In the genomic region with DNA sequence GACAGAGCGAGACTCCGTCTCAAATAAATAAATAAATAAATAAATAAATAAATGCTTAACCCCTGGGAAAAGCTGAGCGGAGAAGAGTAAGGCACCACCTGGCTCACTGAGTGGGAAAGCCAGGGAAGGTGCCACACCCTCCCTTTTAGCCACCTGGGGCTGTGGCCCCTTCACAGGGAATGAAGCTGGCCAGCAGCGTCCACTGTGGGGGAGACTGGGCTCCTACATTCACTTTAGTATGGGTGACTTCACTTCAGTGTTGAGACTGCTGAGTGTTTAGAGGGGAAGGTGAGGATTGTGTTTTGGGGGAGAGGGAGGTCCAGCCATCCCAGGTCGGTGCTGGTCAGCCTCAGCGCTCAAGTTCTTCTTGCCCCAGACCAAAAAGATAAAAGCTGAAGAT, we compare ENCODE assay signal across 9 cellular contexts. TPM values are rescaled to one million over a fixed set of nuclear protein-coding genes. Genes with fewer than 3 reads are reported as not detected.
DNase-seq lines count a peak whose midpoint lies in the region; ATAC-seq lines count a peak whose summit lies in the region.
"Had no signal": no experiment of that assay in that cellular context is flagged by ENCODE, and none has a peak within 500 bp of the region (broad histone marks: within the 10 kb centered on the region; RNA-seq: fewer than 3 reads in every experiment).

No MANE protein-coding gene starts in this region.

- H3K4me3 Mint-ChIP-seq in T-helper 2 cell treated with Interferon-gamma antibody and Interleukin-4, amounts not matched to agents 5 μg/mL and 100 μg/mL, for 36 hours: peak overlapping the region; percentile 95
- H3K4me3 Mint-ChIP-seq in activated naive CD8-positive, alpha-beta T cell treated with anti-CD3 and anti-CD28 coated beads, Interleukin-2, amount 50 U/mL, for 24 hours: peak overlapping the region; percentile 93
- peak overlapping the region; percentile 2 to 89 (median 27) for H3K4me3 Mint-ChIP-seq in immature natural killer cell

- H3K9ac ChIP-seq in stomach smooth muscle (ENCODE audit: low read length in 2 of 2): peak overlapping the region; percentile 49 to 66

- no peaks in the 10 kb centered on the region for H3K9me3 ChIP-seq in stomach smooth muscle (ENCODE audit: control insufficient read depth in 2 of 2, low read length in 2 of 2)

- no peak overlapping the region for H3K27ac Mint-ChIP-seq in T-helper 2 cell treated with Interferon-gamma antibody and Interleukin-4, amounts not matched to agents 5 μg/mL and 100 μg/mL, for 36 hours
- peak overlapping the region; percentile 46 for H3K27ac Mint-ChIP-seq in activated naive CD8-positive, alpha-beta T cell treated with anti-CD3 and anti-CD28 coated beads, Interleukin-2, amount 50 U/mL, for 24 hours
- peak overlapping the region in 3 of 6 donors; percentile 41 to 76 (median 71) for H3K27ac Mint-ChIP-seq in immature natural killer cell

- DNase-seq in T-helper 2 cell treated with Interferon-gamma antibody and Interleukin-4, amounts not matched to agents 5 μg/mL and 100 μg/mL, for 36 hours (ENCODE audit: low spot score): no peak
- DNase-seq in T-helper 2 cell (no peak), immature natural killer cell (no peak), pons (ENCODE audit: low spot score) (no peak), superior temporal gyrus (ENCODE audit: extremely low spot score) (no peak)
- no peak for DNase-seq in activated naive CD8-positive, alpha-beta T cell treated with anti-CD3 and anti-CD28 coated beads, Interleukin-2, amount 50 U/mL, for 24 hours

- H3K4me1 Mint-ChIP-seq in T-helper 2 cell treated with Interferon-gamma antibody and Interleukin-4, amounts not matched to agents 5 μg/mL and 100 μg/mL, for 36 hours (ENCODE audit: low read depth): peaks cover 54% of the 10 kb centered on the region
- H3K4me1 Mint-ChIP-seq in activated naive CD8-positive, alpha-beta T cell treated with anti-CD3 and anti-CD28 coated beads, Interleukin-2, amount 50 U/mL, for 24 hours: peaks cover 73% of the 10 kb centered on the region
- peaks cover 45 to 47% of the 10 kb centered on the region in 2 donors for H3K4me1 Mint-ChIP-seq in immature natural killer cell

- H3K4me1 ChIP-seq in stomach smooth muscle (ENCODE audit: control insufficient read depth, insufficient read depth, low read length): peaks cover 64% of the 10 kb centered on the region

- no peak for ATAC-seq in activated naive CD8-positive, alpha-beta T cell treated with anti-CD3 and anti-CD28 coated beads, Interleukin-2, amount 50 U/mL, for 24 hours
- no peak for ATAC-seq in HG02938 (IDR thresholded peaks at IDR 0.05; ENCODE audit: unreplicated experiment)

- H3K27me3 Mint-ChIP-seq in T-helper 2 cell treated with Interferon-gamma antibody and Interleukin-4, amounts not matched to agents 5 μg/mL and 100 μg/mL, for 36 hours (ENCODE audit: low read depth): no peaks in the 10 kb centered on the region
- no peaks in the 10 kb centered on the region for H3K27me3 Mint-ChIP-seq in activated naive CD8-positive, alpha-beta T cell treated with anti-CD3 and anti-CD28 coated beads, Interleukin-2, amount 50 U/mL, for 24 hours
- H3K27me3 Mint-ChIP-seq in immature natural killer cell (ENCODE audit: low read depth in 3 of 3): peaks cover 3 to 13% (median 9%) of the 10 kb centered on the region in 3 donors

- peaks cover 21% of the 10 kb centered on the region for H3K36me3 Mint-ChIP-seq in T-helper 2 cell treated with Interferon-gamma antibody and Interleukin-4, amounts not matched to agents 5 μg/mL and 100 μg/mL, for 36 hours (ENCODE audit: low read depth)
- H3K36me3 Mint-ChIP-seq in activated naive CD8-positive, alpha-beta T cell treated with anti-CD3 and anti-CD28 coated beads, Interleukin-2, amount 50 U/mL, for 24 hours (ENCODE audit: low read depth): peaks cover 38% of the 10 kb centered on the region
- no peaks in the 10 kb centered on the region for H3K36me3 Mint-ChIP-seq in immature natural killer cell

- peaks cover 16 to 24% of the 10 kb centered on the region in 2 donors for H3K36me3 ChIP-seq in stomach smooth muscle (ENCODE audit: control insufficient read depth in 2 of 2, insufficient read depth in 2 of 2, low read length in 2 of 2)

- no peaks in the 10 kb centered on the region for H3K9me3 Mint-ChIP-seq in T-helper 2 cell treated with Interferon-gamma antibody and Interleukin-4, amounts not matched to agents 5 μg/mL and 100 μg/mL, for 36 hours
- H3K9me3 Mint-ChIP-seq in activated naive CD8-positive, alpha-beta T cell treated with anti-CD3 and anti-CD28 coated beads, Interleukin-2, amount 50 U/mL, for 24 hours: no peaks in the 10 kb centered on the region
- no peaks in the 10 kb centered on the region for H3K9me3 Mint-ChIP-seq in immature natural killer cell

- H3K27me3 ChIP-seq in stomach smooth muscle (ENCODE audit: control insufficient read depth in 1 of 2, insufficient read depth in 2 of 2, low read length in 2 of 2): no peaks in the 10 kb centered on the region

- H3K27ac ChIP-seq in stomach smooth muscle (ENCODE audit: low read length): peak overlapping the region; percentile 82
- H3K27ac ChIP-seq: PC-9 had no signal

- H3K4me3 ChIP-seq in stomach smooth muscle (ENCODE audit: low read length in 2 of 2): peak overlapping the region; percentile 68 to 89

RNA-seq across cellular contexts. Expression of gene NAB2, which starts 1.5 kb away (rescaled TPM):
- 1 to 10 TPM; 1.0 to 2.7 (median 1.3) TPM for polyA plus RNA-seq in immature natural killer cell

RNA-seq across cellular contexts. Expression of gene NEMP1, which starts 11.9 kb away (rescaled TPM):
- polyA plus RNA-seq in immature natural killer cell: 1 to 10 TPM; 1.6 to 4.1 (median 2.6) TPM

RNA-seq across cellular contexts. Expression of gene STAT6, which starts 20.7 kb away (rescaled TPM):
- 10 to 100 TPM; 71.1 to 94.0 (median 89.1) TPM for polyA plus RNA-seq in immature natural killer cell

RNA-seq across cellular contexts. Expression of gene LRP1, which starts 37.8 kb away (rescaled TPM):
- under 1 TPM in 2 of 3 donors, not detected in 1; 0.08 to 0.22 TPM for polyA plus RNA-seq in immature natural killer cell

RNA-seq across cellular contexts. Expression of gene MYO1A, which starts 40.5 kb away (rescaled TPM):
- polyA plus RNA-seq in immature natural killer cell: not detected

Comparison
In these comparisons a context has a peak if more than half of its experiments do, and no peak if none do; other contexts are left out.
1. H3K4me3 Mint-ChIP-seq: peak in every context shown above with its lines; median percentile 95 in T-helper 2 cell treated with Interferon-gamma antibody and Interleukin-4, amounts not matched to agents 5 μg/mL and 100 μg/mL, for 36 hours; 93 in activated naive CD8-positive, alpha-beta T cell treated with anti-CD3 and anti-CD28 coated beads, Interleukin-2, amount 50 U/mL, for 24 hours; 27 in immature natural killer cell.